8 cellular contexts compared by ENCODE assay signal in genomic region chr20:62900692-62901584, GRCh38. TPM values are rescaled to one million over a fixed set of nuclear protein-coding genes. Genes with fewer than 3 reads are reported as not detected.
DNase-seq lines count a peak whose midpoint lies in the region; ATAC-seq and TF ChIP-seq lines count a peak whose summit lies in the region.

No MANE protein-coding gene starts in this region.

- intact Hi-C loops in CD4-positive, alpha-beta T cell (cut with DNase I, micrococcal nuclease), result loop anchor here (1.0 to 5.0 kb wide), 4 partner anchors 17 to 108 kb away; partner anchors contain the start of gene GID8 (in 2 of the 2)
- intact Hi-C loops in posterior vena cava (cut with DNase I), result no loop called here

- peak overlapping the region; percentile 92 for H3K27ac Mint-ChIP-seq in CD4-positive, alpha-beta T cell

- H3K4me3 ChIP-seq in choroid plexus epithelial cell (ENCODE audit: low read depth, low read length), result no peak overlapping the region

- H3K9me3 Mint-ChIP-seq in CD4-positive, alpha-beta T cell, result no peaks in the 10 kb centered on the region

- H3K27me3 ChIP-seq in CD4-positive, alpha-beta T cell (ENCODE audit: control insufficient read depth, insufficient read depth, low read length), result no peaks in the 10 kb centered on the region

- peaks cover 40% of the 10 kb centered on the region for H3K4me1 Mint-ChIP-seq in CD4-positive, alpha-beta T cell (ENCODE audit: low read depth)

- no peaks in the 10 kb centered on the region for H3K9me3 ChIP-seq in CD4-positive, alpha-beta T cell (ENCODE audit: control insufficient read depth, low read length)

- POLR2A ChIA-PET in CD4-positive, alpha-beta T cell (lab: Charles Lee), result interaction anchor here (1.1 to 3.4 kb wide), 6 partner anchors 11 to 108 kb away, joined by 3 to 14 read pairs (median 6); partner anchors contain the start of gene GID8

- H3K27me3 Mint-ChIP-seq in CD4-positive, alpha-beta T cell, result no peaks in the 10 kb centered on the region

- H3K36me3 Mint-ChIP-seq in CD4-positive, alpha-beta T cell (ENCODE audit: low read depth), result peaks cover 77% of the 10 kb centered on the region

- H3K4me3 Mint-ChIP-seq in CD4-positive, alpha-beta T cell, result peak overlapping the region; percentile 71

- peak; percentile 74 for ATAC-seq in CD4-positive, alpha-beta T cell (ENCODE audit: poor library complexity)
- ATAC-seq in GM21423 (IDR thresholded peaks at IDR 0.05; ENCODE audit: unreplicated experiment), result peak; percentile 4

- CTCF ChIA-PET in CD4-positive, alpha-beta T cell (lab: Charles Lee), result interaction anchor here (0.9 to 4.8 kb wide), 8 partner anchors 11 to 108 kb away, joined by 3 to 38 read pairs (median 5); partner anchors contain the start of genes DIDO1 and GID8

- no peak for TF ChIP-seq CTCF in CD4-positive, alpha-beta T cell (IDR thresholded peaks at IDR 0.05)
- peak; percentile 23 for TF ChIP-seq CTCF in choroid plexus epithelial cell (conservative IDR thresholded peaks at IDR 0.05; ENCODE audit: low read depth, low read length)

- DNase-seq in CD4-positive, alpha-beta T cell, result peak in 2 of 10 experiments; percentile 19 to 54
- peak; percentile 57 for DNase-seq in NCI-H345 (lab: John Stamatoyannopoulos, UW)
- no peak for DNase-seq in choroid plexus epithelial cell (ENCODE audit: low read depth)
- peak; percentile 62 for DNase-seq in posterior vena cava (ENCODE audit: low spot score)
- no peak for DNase-seq in superior temporal gyrus (ENCODE audit: extremely low spot score)
- no peak for DNase-seq in kidney glomerular epithelial cell (lab: John Stamatoyannopoulos, UW)
- no peak for DNase-seq in NK-92 (lab: John Stamatoyannopoulos, UW; ENCODE audit: unreplicated experiment)

- peak overlapping the region; percentile 47 for H3K27ac ChIP-seq in CD4-positive, alpha-beta T cell (ENCODE audit: low read depth, low read length)

RNA-seq across cellular contexts. Expression of gene DIDO1, which starts 25.4 kb away (rescaled TPM):
- total RNA-seq in CD4-positive, alpha-beta T cell, result 10 to 100 TPM; 51.9 to 54.3 TPM
- 10 to 100 TPM; 38.5 to 44.1 TPM for total RNA-seq in posterior vena cava

RNA-seq across cellular contexts. Expression of gene GID8, which starts 37.0 kb away (rescaled TPM):
- total RNA-seq in CD4-positive, alpha-beta T cell, result 10 to 100 TPM; 39.6 to 46.1 TPM
- 10 to 100 TPM; 14.9 to 20.0 TPM for total RNA-seq in posterior vena cava

RNA-seq across cellular contexts. Expression of gene TCFL5, which starts 39.3 kb away (rescaled TPM):
- 1 to 10 TPM; 5.9 to 6.3 TPM for total RNA-seq in CD4-positive, alpha-beta T cell
- total RNA-seq in posterior vena cava, result 10 to 100 TPM in 1 of 2 donors, 1 to 10 TPM in 1; 9.6 to 10.9 TPM

RNA-seq across cellular contexts. Expression of gene SLC17A9, which starts 51.6 kb away (rescaled TPM):
- total RNA-seq in CD4-positive, alpha-beta T cell, result 1 to 10 TPM; 3.5 to 5.5 TPM
- 10 to 100 TPM in 1 of 2 donors, 1 to 10 TPM in 1; 9.9 to 16.3 TPM for total RNA-seq in posterior vena cava

Comparison
In these comparisons a context has a peak if more than half of its experiments do, and no peak if none do; other contexts are left out.
1. DNase-seq: peak in NCI-H345 (single experiment) and posterior vena cava (single experiment); none in choroid plexus epithelial cell (single experiment), superior temporal gyrus (single experiment), kidney glomerular epithelial cell (single experiment) and NK-92 (single experiment).
2. intact Hi-C loops: an anchor here in CD4-positive, alpha-beta T cell (1.0 to 5.0 kb wide); none called in posterior vena cava.